ENCODE assay signal across 12 cellular contexts in genomic region chr1:180157108-180157507, GRCh38. TPM values are rescaled to one million over a fixed set of nuclear protein-coding genes. Genes with fewer than 3 reads are reported as not detected.
DNase-seq lines count a peak whose midpoint lies in the region; ATAC-seq and TF ChIP-seq lines count a peak whose summit lies in the region.
"Had no signal": no experiment of that assay in that cellular context is flagged by ENCODE, and none has a peak within 500 bp of the region (broad histone marks: within the 10 kb centered on the region; RNA-seq: fewer than 3 reads in every experiment).

No MANE protein-coding gene starts in this region.

- H3K27me3 ChIP-seq in body of pancreas, result no peaks in the 10 kb centered on the region
- no peaks in the 10 kb centered on the region for H3K27me3 ChIP-seq in lower lobe of right lung (ENCODE audit: low read depth)

- H3K4me1 ChIP-seq in body of pancreas, result peaks cover 72% of the 10 kb centered on the region
- peaks cover 62% of the 10 kb centered on the region for H3K4me1 ChIP-seq in lower lobe of right lung

- ATAC-seq in body of pancreas (no peak), lower lobe of right lung (no peak), HG02970 (IDR thresholded peaks at IDR 0.05; ENCODE audit: low FRiP score, unreplicated experiment) (no peak), GM19452 (IDR thresholded peaks at IDR 0.05; ENCODE audit: unreplicated experiment) (no peak), GM21717 (IDR thresholded peaks at IDR 0.05; ENCODE audit: unreplicated experiment) (no peak), HG03442 (IDR thresholded peaks at IDR 0.05; ENCODE audit: unreplicated experiment) (no peak)
- ATAC-seq: activated CD4-positive, alpha-beta T cell treated with anti-CD3 and anti-CD28 coated beads for 36 hours; Panc1 had no signal

- POLR2A ChIA-PET in AG04449 (lab: Yijun Ruan, JAX), result interaction anchor here (1.0 to 1.3 kb wide), 2 partner anchors 11 to 275 kb away, joined by 3 to 4 read pairs; no protein-coding TSS in a partner anchor

- H3K27ac ChIP-seq in body of pancreas, result peak overlapping the region; percentile 86 to 90 (median 89)
- H3K27ac ChIP-seq in lower lobe of right lung, result peak overlapping the region; percentile 94

- TF ChIP-seq CTCF in AG04449 (IDR thresholded peaks at IDR 0.05; ENCODE audit: insufficient read depth, low read length, missing control alignments) (no peak), body of pancreas (IDR thresholded peaks at IDR 0.05) (no peak), lower lobe of right lung (IDR thresholded peaks at IDR 0.05) (no peak)

- no peak for DNase-seq in AG04449 (ENCODE audit: low read depth, low spot score)
- DNase-seq in HT-29 (ENCODE audit: low spot score), result peak; percentile 41
- no peak for DNase-seq in body of pancreas
- no peak for DNase-seq in lower lobe of right lung
- DNase-seq: activated CD4-positive, alpha-beta T cell treated with anti-CD3 and anti-CD28 coated beads for 36 hours; anterior cingulate cortex; stimulated activated naive CD4-positive, alpha-beta T cell treated with Interleukin-2 at 50 U/mL for 16 hours had no signal

- WGBS in body of pancreas, 2 donors, result 44 to 50% methylated on average over 3 to 4 of the region's 4 CpGs

- no peaks in the 10 kb centered on the region for H3K36me3 ChIP-seq in body of pancreas (replicated peaks in 1 of 2; ENCODE audit: insufficient read depth in 1 of 2, low read depth in 2 of 2)
- no peaks in the 10 kb centered on the region for H3K36me3 ChIP-seq in lower lobe of right lung

- intact Hi-C loops in body of pancreas (cut with DNase I), result no loop called here
- intact Hi-C loops in lower lobe of right lung (cut with DNase I), result no loop called here

- TF ChIP-seq POLR2A in body of pancreas (IDR thresholded peaks at IDR 0.05), result no peak

- no peaks in the 10 kb centered on the region for H3K9me3 ChIP-seq in body of pancreas
- H3K9me3 ChIP-seq in lower lobe of right lung, result no peaks in the 10 kb centered on the region

- CTCF ChIA-PET in AG04449 (lab: Yijun Ruan, JAX), result interaction anchor here (1.3 to 4.4 kb wide), 5 partner anchors 8 to 31 kb away, joined by 3 to 34 read pairs (median 6); no protein-coding TSS in a partner anchor

- H3K4me3 ChIP-seq in AG04449 (ENCODE audit: low read depth, low read length) (peak overlapping the region; percentile 89), body of pancreas (no peak overlapping the region), lower lobe of right lung (peak overlapping the region; percentile 96)

RNA-seq across cellular contexts. Expression of gene QSOX1, which starts 2.4 kb away (rescaled TPM):
- total RNA-seq in HT-29 (2014; rRNA removed; shearing (Covaris generic)), result 95.9 and 99.4 TPM in 2 replicates
- total RNA-seq in body of pancreas, result 100 to 1,000 TPM in 1 of 2 donors, 10 to 100 TPM in 1; 61.5 to 192 TPM
- 241 TPM for total RNA-seq in lower lobe of right lung

Comparison
In these comparisons a context has a peak if more than half of its experiments do, and no peak if none do; other contexts are left out.
1. H3K4me3 ChIP-seq: peak in AG04449 (single experiment) and lower lobe of right lung (single experiment); none in body of pancreas (0 of 2).